ENCODE assay signal across 1 cellular context in the genomic region with DNA sequence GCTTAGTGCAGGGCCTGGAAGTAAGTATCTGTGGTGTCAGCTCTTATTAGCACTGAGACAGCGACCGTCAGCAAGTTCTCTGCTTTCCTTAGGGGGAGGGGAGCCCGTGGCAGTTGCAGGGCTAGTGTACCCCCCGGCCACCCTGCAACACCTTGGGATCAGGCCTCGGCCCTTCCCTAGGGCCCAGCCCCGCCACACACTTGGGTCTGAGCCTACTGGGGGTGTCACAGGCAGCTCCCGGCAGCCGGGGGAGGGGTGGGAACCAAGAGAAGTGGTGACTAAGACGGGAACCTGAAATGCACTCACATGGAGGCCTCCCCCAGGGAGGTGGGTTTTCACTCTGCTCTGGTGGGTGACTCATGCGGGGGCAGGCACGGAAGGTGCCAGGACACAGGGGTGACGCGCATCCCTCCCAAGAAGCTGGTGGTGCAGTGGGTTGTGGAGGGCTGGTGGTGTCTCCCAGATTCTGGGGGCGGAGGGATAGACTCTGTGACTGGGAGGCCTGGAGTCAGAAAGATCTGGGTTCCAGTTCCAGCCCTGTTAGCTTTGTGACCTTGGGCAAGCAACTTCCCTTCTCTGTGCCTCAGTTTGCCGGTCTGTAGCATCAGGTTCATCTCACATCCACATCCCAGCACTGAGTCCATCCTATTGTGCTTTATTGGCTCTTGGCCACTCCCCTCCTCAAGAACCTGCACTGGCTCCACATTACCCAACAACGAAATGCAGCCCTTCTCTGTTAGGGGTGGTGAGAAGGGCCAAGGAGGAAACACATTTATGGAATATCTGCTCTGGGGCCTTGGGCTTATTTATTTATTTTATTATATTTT.
TF ChIP-seq lines count a peak whose summit lies in the region.

No MANE protein-coding gene starts in this region.

TF ChIP-seq in K562, 482 proteins besides CTCF, POLR2A, EP300 and RAD21 (continues in another document):
- no peak for TF ChIP-seq NFXL1 (CRISPR knock-in tag; IDR thresholded peaks at IDR 0.05)
- no peak for TF ChIP-seq ETV1 (tag; conservative IDR thresholded peaks at IDR 0.05; ENCODE audit: low read depth)
- no peak for TF ChIP-seq ZNF79 (CRISPR knock-in tag; IDR thresholded peaks at IDR 0.05; ENCODE audit: low read depth)
- no peak for TF ChIP-seq KHSRP (IDR thresholded peaks at IDR 0.05)
- no peak for TF ChIP-seq ZNF212 (CRISPR knock-in tag; IDR thresholded peaks at IDR 0.05)
- TF ChIP-seq HNRNPUL1 (IDR thresholded peaks at IDR 0.05; ENCODE audit: low read length), result no peak
- TF ChIP-seq TARDBP (IDR thresholded peaks at IDR 0.05), result no peak
- no peak for TF ChIP-seq MIER1 (IDR thresholded peaks at IDR 0.05; ENCODE audit: low read depth)
- no peak for TF ChIP-seq RFX7 (CRISPR knock-in tag; IDR thresholded peaks at IDR 0.05)
- no peak for TF ChIP-seq CBFB (CRISPR knock-in tag; IDR thresholded peaks at IDR 0.05)
- TF ChIP-seq ZNF12 (CRISPR knock-in tag; IDR thresholded peaks at IDR 0.05), result no peak
- peak; percentile 76 for TF ChIP-seq VEZF1 (CRISPR knock-in tag; IDR thresholded peaks at IDR 0.05)
- TF ChIP-seq, protein P1, sequence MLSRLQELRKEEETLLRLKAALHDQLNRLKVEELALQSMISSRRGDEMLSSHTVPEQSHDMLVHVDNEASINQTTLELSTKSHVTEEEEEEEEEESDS (CRISPR knock-in tag; IDR thresholded peaks at IDR 0.05), result no peak
- TF ChIP-seq NCOR1 (IDR thresholded peaks at IDR 0.05), result peak; percentile 73
- no peak for TF ChIP-seq ARID2 (IDR thresholded peaks at IDR 0.05)
- no peak for TF ChIP-seq KAT2B (IDR thresholded peaks at IDR 0.05; ENCODE audit: low read depth, low read length)
- no peak for TF ChIP-seq MTA2 (IDR thresholded peaks at IDR 0.05; ENCODE audit: low read depth)
- TF ChIP-seq XRCC3 (IDR thresholded peaks at IDR 0.05), result no peak
- TF ChIP-seq HDAC6 (IDR thresholded peaks at IDR 0.05; ENCODE audit: low read depth, low read length), result no peak
- TF ChIP-seq SMAD1 (IDR thresholded peaks at IDR 0.05; ENCODE audit: low read depth, low read length, partially characterized antibody), result peak; percentile 24
- no peak for TF ChIP-seq ZNF695 (CRISPR knock-in tag; IDR thresholded peaks at IDR 0.05)
- no peak for TF ChIP-seq BACH1 (tag; IDR thresholded peaks at IDR 0.05)
- no peak for TF ChIP-seq SAP30 (IDR thresholded peaks at IDR 0.05; ENCODE audit: borderline replicate concordance, insufficient read depth, low read depth, low read length, poor library complexity, severe bottlenecking)
- TF ChIP-seq ZHX1 (conservative IDR thresholded peaks at IDR 0.05; ENCODE audit: low read length), result no peak
- TF ChIP-seq PCBP2 (IDR thresholded peaks at IDR 0.05; ENCODE audit: low read depth, low read length, poor library complexity, severe bottlenecking), result no peak
- no peak for TF ChIP-seq MXD1 (CRISPR knock-in tag; IDR thresholded peaks at IDR 0.05; ENCODE audit: borderline replicate concordance, poor library complexity, severe bottlenecking)
- no peak for TF ChIP-seq NR4A1 (CRISPR knock-in tag; IDR thresholded peaks at IDR 0.05)
- TF ChIP-seq NR4A1 (tag; IDR thresholded peaks at IDR 0.05), result no peak
- peak; percentile 36; the same call in 1 of the 2 replicates for TF ChIP-seq ESRRA (IDR thresholded peaks at IDR 0.05; ENCODE audit: borderline replicate concordance, low read depth)
- no peak for TF ChIP-seq ZNF197 (CRISPR knock-in tag; IDR thresholded peaks at IDR 0.05; ENCODE audit: low read depth)
- no peak for TF ChIP-seq BCL6 (CRISPR knock-in tag; IDR thresholded peaks at IDR 0.05)
- no peak for TF ChIP-seq ZNF644 (tag; IDR thresholded peaks at IDR 0.05; ENCODE audit: low read depth)
- no peak for TF ChIP-seq RBM17 (IDR thresholded peaks at IDR 0.05; ENCODE audit: borderline replicate concordance, low read depth, low read length)
- TF ChIP-seq, protein P2, sequence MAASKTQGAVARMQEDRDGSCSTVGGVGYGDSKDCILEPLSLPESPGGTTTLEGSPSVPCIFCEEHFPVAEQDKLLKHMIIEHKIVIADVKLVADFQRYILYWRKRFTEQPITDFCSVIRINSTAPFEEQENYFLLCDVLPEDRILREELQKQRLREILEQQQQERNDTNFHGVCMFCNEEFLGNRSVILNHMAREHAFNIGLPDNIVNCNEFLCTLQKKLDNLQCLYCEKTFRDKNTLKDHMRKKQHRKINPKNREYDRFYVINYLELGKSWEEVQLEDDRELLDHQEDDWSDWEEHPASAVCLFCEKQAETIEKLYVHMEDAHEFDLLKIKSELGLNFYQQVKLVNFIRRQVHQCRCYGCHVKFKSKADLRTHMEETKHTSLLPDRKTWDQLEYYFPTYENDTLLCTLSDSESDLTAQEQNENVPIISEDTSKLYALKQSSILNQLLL (CRISPR knock-in tag; IDR thresholded peaks at IDR 0.05; ENCODE audit: borderline replicate concordance), result no peak
- TF ChIP-seq POLR3G (IDR thresholded peaks at IDR 0.05; ENCODE audit: extremely low read depth, insufficient read length, insufficient replicate concordance), result no peak
- no peak for TF ChIP-seq ZFPM2 (CRISPR knock-in tag; IDR thresholded peaks at IDR 0.05)
- TF ChIP-seq, protein P3, sequence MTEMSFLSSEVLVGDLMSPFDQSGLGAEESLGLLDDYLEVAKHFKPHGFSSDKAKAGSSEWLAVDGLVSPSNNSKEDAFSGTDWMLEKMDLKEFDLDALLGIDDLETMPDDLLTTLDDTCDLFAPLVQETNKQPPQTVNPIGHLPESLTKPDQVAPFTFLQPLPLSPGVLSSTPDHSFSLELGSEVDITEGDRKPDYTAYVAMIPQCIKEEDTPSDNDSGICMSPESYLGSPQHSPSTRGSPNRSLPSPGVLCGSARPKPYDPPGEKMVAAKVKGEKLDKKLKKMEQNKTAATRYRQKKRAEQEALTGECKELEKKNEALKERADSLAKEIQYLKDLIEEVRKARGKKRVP (CRISPR knock-in tag; IDR thresholded peaks at IDR 0.05), result no peak
- peak; percentile 85 for TF ChIP-seq MBD2 (IDR thresholded peaks at IDR 0.05; ENCODE audit: borderline replicate concordance, low read depth)
- TF ChIP-seq BCLAF1 (IDR thresholded peaks at IDR 0.05; ENCODE audit: borderline replicate concordance in 1 of 2, control insufficient read depth in 1 of 2, low read depth in 2 of 2, low read length in 1 of 2), result no peak
- no peak for TF ChIP-seq ZZZ3 (IDR thresholded peaks at IDR 0.05)
- TF ChIP-seq ZNF707 (CRISPR knock-in tag; conservative IDR thresholded peaks at IDR 0.05), result no peak
- no peak; the same call in 1 of the 2 replicates for TF ChIP-seq ZNF395 (CRISPR knock-in tag; IDR thresholded peaks at IDR 0.05)
- no peak for TF ChIP-seq ZNF354B (CRISPR knock-in tag; IDR thresholded peaks at IDR 0.05)
- TF ChIP-seq SMARCE1 (IDR thresholded peaks at IDR 0.05), result peak; percentile 97
- TF ChIP-seq FUS (optimal IDR thresholded peaks at IDR 0.05; ENCODE audit: low read depth, low read length), result no peak
- TF ChIP-seq EWSR1 (IDR thresholded peaks at IDR 0.05; ENCODE audit: borderline replicate concordance, low read depth, partially characterized antibody), result no peak
- TF ChIP-seq GATA2 (CRISPR knock-in tag; IDR thresholded peaks at IDR 0.05), result no peak
- TF ChIP-seq, protein P4, sequence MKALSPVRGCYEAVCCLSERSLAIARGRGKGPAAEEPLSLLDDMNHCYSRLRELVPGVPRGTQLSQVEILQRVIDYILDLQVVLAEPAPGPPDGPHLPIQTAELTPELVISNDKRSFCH (CRISPR knock-in tag; IDR thresholded peaks at IDR 0.05), result no peak
- TF ChIP-seq, protein P4 (tag; IDR thresholded peaks at IDR 0.05), result no peak
- TF ChIP-seq, protein P5, sequence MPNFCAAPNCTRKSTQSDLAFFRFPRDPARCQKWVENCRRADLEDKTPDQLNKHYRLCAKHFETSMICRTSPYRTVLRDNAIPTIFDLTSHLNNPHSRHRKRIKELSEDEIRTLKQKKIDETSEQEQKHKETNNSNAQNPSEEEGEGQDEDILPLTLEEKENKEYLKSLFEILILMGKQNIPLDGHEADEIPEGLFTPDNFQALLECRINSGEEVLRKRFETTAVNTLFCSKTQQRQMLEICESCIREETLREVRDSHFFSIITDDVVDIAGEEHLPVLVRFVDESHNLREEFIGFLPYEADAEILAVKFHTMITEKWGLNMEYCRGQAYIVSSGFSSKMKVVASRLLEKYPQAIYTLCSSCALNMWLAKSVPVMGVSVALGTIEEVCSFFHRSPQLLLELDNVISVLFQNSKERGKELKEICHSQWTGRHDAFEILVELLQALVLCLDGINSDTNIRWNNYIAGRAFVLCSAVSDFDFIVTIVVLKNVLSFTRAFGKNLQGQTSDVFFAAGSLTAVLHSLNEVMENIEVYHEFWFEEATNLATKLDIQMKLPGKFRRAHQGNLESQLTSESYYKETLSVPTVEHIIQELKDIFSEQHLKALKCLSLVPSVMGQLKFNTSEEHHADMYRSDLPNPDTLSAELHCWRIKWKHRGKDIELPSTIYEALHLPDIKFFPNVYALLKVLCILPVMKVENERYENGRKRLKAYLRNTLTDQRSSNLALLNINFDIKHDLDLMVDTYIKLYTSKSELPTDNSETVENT (CRISPR knock-in tag; IDR thresholded peaks at IDR 0.05), result no peak
- TF ChIP-seq KLF6 (CRISPR knock-in tag; IDR thresholded peaks at IDR 0.05; ENCODE audit: borderline replicate concordance), result no peak
- no peak for TF ChIP-seq CREBBP (IDR thresholded peaks at IDR 0.05; ENCODE audit: low read depth, low read length)
- TF ChIP-seq NCOA6 (IDR thresholded peaks at IDR 0.05), result no peak
- no peak for TF ChIP-seq HSF4 (CRISPR knock-in tag; IDR thresholded peaks at IDR 0.05; ENCODE audit: borderline replicate concordance)
- no peak for TF ChIP-seq ZNF165 (CRISPR knock-in tag; IDR thresholded peaks at IDR 0.05; ENCODE audit: borderline replicate concordance)
- TF ChIP-seq CAMTA2 (CRISPR knock-in tag; conservative IDR thresholded peaks at IDR 0.05), result no peak
- no peak for TF ChIP-seq ZBED1 (IDR thresholded peaks at IDR 0.05)
- peak; percentile 57; the same call in 1 of the 2 replicates for TF ChIP-seq NFRKB (IDR thresholded peaks at IDR 0.05; ENCODE audit: low read depth)
- no peak for TF ChIP-seq RFX5 (IDR thresholded peaks at IDR 0.05; ENCODE audit: low read depth, low read length)
